ENCODE assay signal across 8 cellular contexts in the genomic region with DNA sequence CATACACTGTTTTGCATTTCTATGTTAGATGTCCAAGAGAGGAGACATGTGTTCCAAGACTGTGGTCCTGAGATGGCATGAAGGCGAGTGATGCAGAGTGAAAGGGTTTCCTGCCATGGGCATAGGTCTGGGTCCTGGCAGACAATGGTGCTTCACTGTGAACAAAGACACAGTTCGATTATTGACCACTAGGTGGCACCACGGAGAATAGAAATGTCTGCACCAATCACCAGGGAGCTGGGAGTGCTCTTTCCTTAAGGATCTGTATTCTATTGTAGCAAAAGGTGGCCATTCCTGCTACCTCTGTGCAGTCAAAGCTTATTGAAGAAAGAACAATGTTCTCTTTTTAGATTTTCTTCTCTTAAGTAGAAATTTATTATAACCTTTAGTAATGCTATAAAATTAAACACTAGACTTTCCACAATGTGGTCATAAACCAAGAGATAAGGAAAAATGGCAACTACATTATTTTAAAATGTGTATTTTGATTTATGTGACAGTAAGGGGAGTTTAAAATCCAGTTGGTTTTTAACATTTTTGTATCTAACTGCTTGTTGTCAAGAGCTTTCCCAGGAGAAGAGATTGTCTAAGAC.
DNase-seq lines count a peak whose midpoint lies in the region; ATAC-seq and TF ChIP-seq lines count a peak whose summit lies in the region.

No MANE protein-coding gene starts in this region.

- TF ChIP-seq CTCF in GM06990 (IDR thresholded peaks at IDR 0.05; ENCODE audit: insufficient read depth, low read length, poor library complexity, severe bottlenecking) (peak; percentile 42), WERI-Rb-1 (IDR thresholded peaks at IDR 0.05; ENCODE audit: low read depth, low read length) (peak; percentile 74)

- H3K27me3 ChIP-seq in GM06990 (replicated peaks; ENCODE audit: control insufficient read depth, insufficient read depth, low read length) (no peaks in the 10 kb centered on the region), WERI-Rb-1 (ENCODE audit: insufficient read depth, low read depth, severe bottlenecking) (no peaks in the 10 kb centered on the region)

- H3K36me3 ChIP-seq in GM06990 (ENCODE audit: control insufficient read depth, insufficient read depth, low read length) (no peaks in the 10 kb centered on the region), WERI-Rb-1 (no peaks in the 10 kb centered on the region)

- H3K4me3 ChIP-seq in GM06990 (replicated peaks; ENCODE audit: low read depth, low read length) (no peak overlapping the region), WERI-Rb-1 (ENCODE audit: low read depth, low read length) (no peak overlapping the region)

- DNase-seq in AML-193 (lab: John Stamatoyannopoulos, UW) (peak; percentile 28 to 40), GM06990 (ENCODE audit: extremely low read depth, insufficient read length) (no peak), MV-4-11 (lab: John Stamatoyannopoulos, UW) (peak; percentile 36), WERI-Rb-1 (peak; percentile 78), hippocampal formation (lab: John Stamatoyannopoulos, UW) (peak; percentile 6 to 23)
- DNase-seq in stimulated activated naive CD8-positive, alpha-beta T cell treated with anti-CD3 and anti-CD28 coated beads, Interleukin-15, Interleukin-2, amounts not matched to agents 100 U/mL and 50 U/mL, for 24 hours = peak; percentile 32

- H3K9me3 ChIP-seq in WERI-Rb-1 (ENCODE audit: severe bottlenecking) = no peaks in the 10 kb centered on the region

- no peak overlapping the region for H3K27ac ChIP-seq in WERI-Rb-1

- ATAC-seq in stimulated activated naive CD8-positive, alpha-beta T cell treated with anti-CD3 and anti-CD28 coated beads, Interleukin-15, Interleukin-2, amounts not matched to agents 100 U/mL and 50 U/mL, for 24 hours = no peak
- ATAC-seq in HG03520 (IDR thresholded peaks at IDR 0.05; ENCODE audit: unreplicated experiment) (no peak), GM19328 (IDR thresholded peaks at IDR 0.05; ENCODE audit: unreplicated experiment) (no peak)
